22 cellular contexts compared by ENCODE assay signal in genomic region chr7:132131196-132131595, GRCh38.
"Had no signal": no experiment of that assay in that cellular context is flagged by ENCODE, and none has a peak within 500 bp of the region (broad histone marks: within the 10 kb centered on the region; RNA-seq: fewer than 3 reads in every experiment).

No MANE protein-coding gene starts in this region.

- H3K27ac ChIP-seq: dorsolateral prefrontal cortex, gastrocnemius medialis, left lung, ovary, psoas muscle, skin epidermis, spleen, thoracic aorta, tibial nerve, vagina had no signal

- H3K27me3 ChIP-seq: dorsolateral prefrontal cortex, gastrocnemius medialis, left lung, ovary, spleen, tibial nerve, vagina had no signal

- H3K36me3 ChIP-seq: gastrocnemius medialis, left lung, ovary, tibial nerve, vagina had no signal

- H3K9me3 ChIP-seq: gastrocnemius medialis, left lung, ovary, psoas muscle, spleen, thoracic aorta, tibial nerve, vagina had no signal

- DNase-seq: dorsolateral prefrontal cortex; effector CD4-positive, alpha-beta T cell; gastrocnemius medialis; head of caudate nucleus; kidney; left cardiac atrium; left lung; mesendoderm; natural killer cell; occipital lobe; ovary; posterior cingulate gyrus; psoas muscle; right cardiac atrium; spleen; stimulated activated CD4-positive, alpha-beta T cell treated with anti-CD3 and anti-CD28 coated beads, Interleukin-4, amount 100 ng/mL, for 4 hours had no signal

- H3K4me1 ChIP-seq: left lung, spleen, tibial nerve, vagina had no signal

- H3K4me3 ChIP-seq: dorsolateral prefrontal cortex, gastrocnemius medialis, left lung, ovary, psoas muscle, skin epidermis, spleen, thoracic aorta, tibial nerve, vagina had no signal

- FAIRE-seq: colon, kidney had no signal

- ATAC-seq: gastrocnemius medialis; left cardiac atrium; left lung; natural killer cell; psoas muscle; right cardiac atrium; stimulated activated memory B cell treated with anti-CD40 and anti-IgM and Interleukin-4, amounts not matched to agents 10 μg/mL and 1 μg/mL and 100 μg/mL, for 72 hours had no signal
